In genomic region chr10:102421645-102422585, GRCh38 we compare ENCODE assay signal across 8 cellular contexts. TPM values are rescaled to one million over a fixed set of nuclear protein-coding genes. Genes with fewer than 3 reads are reported as not detected.
DNase-seq lines count a peak whose midpoint lies in the region; ATAC-seq and TF ChIP-seq lines count a peak whose summit lies in the region.

No MANE protein-coding gene starts in this region.

- peak overlapping the region; percentile 97 for H3K27ac Mint-ChIP-seq in Caco-2 (ENCODE audit: unreplicated experiment)
- no peak overlapping the region for H3K27ac Mint-ChIP-seq in endothelial cell (ENCODE audit: unreplicated experiment)
- H3K27ac Mint-ChIP-seq in naive thymus-derived CD4-positive, alpha-beta T cell: peak overlapping the region; percentile 32 to 97 (median 94)

- no peaks in the 10 kb centered on the region for H3K9me3 ChIP-seq in Caco-2
- no peaks in the 10 kb centered on the region for H3K9me3 ChIP-seq in SJCRH30 (replicated peaks)
- H3K9me3 ChIP-seq in naive thymus-derived CD4-positive, alpha-beta T cell (ENCODE audit: control insufficient read depth in 2 of 3, low read length in 3 of 3): no peaks in the 10 kb centered on the region

- POLR2A ChIA-PET in Caco-2 (lab: Charles Lee): interaction anchor here (0.6 to 2.7 kb wide), 3 partner anchors 10 to 57 kb away, joined by 3 to 20 read pairs (median 8); partner anchors contain the start of gene CUEDC2
- POLR2A ChIA-PET in HEK293T (lab: Yijun Ruan, JAX): interaction anchor here (0.7 to 5.8 kb wide), 7 partner anchors 10 to 40 kb away, joined by 3 to 75 read pairs (median 17); partner anchors contain the start of genes C10orf95, CUEDC2 and NFKB2
- POLR2A ChIA-PET in naive thymus-derived CD4-positive, alpha-beta T cell (lab: Charles Lee): interaction anchor here (0.6 to 6.3 kb wide), 12 partner anchors 11 to 581 kb away, joined by 3 to 133 read pairs (median 10); partner anchors contain the start of genes C10orf95, CUEDC2, GBF1 and NFKB2

- no peaks in the 10 kb centered on the region for H3K27me3 Mint-ChIP-seq in Caco-2 (ENCODE audit: insufficient read depth, unreplicated experiment)
- H3K27me3 Mint-ChIP-seq in endothelial cell (ENCODE audit: unreplicated experiment): peaks cover 26% of the 10 kb centered on the region
- H3K27me3 Mint-ChIP-seq in naive thymus-derived CD4-positive, alpha-beta T cell: peaks cover 12 to 23% (median 15%) of the 10 kb centered on the region in 5 donors

- peak overlapping the region; percentile 83 for H3K4me3 ChIP-seq in Caco-2 (ENCODE audit: low read depth, low read length)
- H3K4me3 ChIP-seq in SJCRH30: peak overlapping the region; percentile 71
- H3K4me3 ChIP-seq in naive thymus-derived CD4-positive, alpha-beta T cell (ENCODE audit: low read length): peak overlapping the region; percentile 93

- ATAC-seq in naive thymus-derived CD4-positive, alpha-beta T cell: no peak
- ATAC-seq in HG03521 (IDR thresholded peaks at IDR 0.05; ENCODE audit: unreplicated experiment): no peak

- H3K36me3 Mint-ChIP-seq in Caco-2 (ENCODE audit: insufficient read depth, unreplicated experiment) (peaks cover 33% of the 10 kb centered on the region), endothelial cell (ENCODE audit: low read depth, unreplicated experiment) (peaks cover 11% of the 10 kb centered on the region)
- H3K36me3 Mint-ChIP-seq in naive thymus-derived CD4-positive, alpha-beta T cell: peaks cover 0 to 7% (median 0%) of the 10 kb centered on the region in 5 donors

- H3K4me1 ChIP-seq in Caco-2 (peaks cover 9% of the 10 kb centered on the region; the same call in 1 of the 2 replicates), SJCRH30 (no peaks in the 10 kb centered on the region; the same call in 1 of the 2 replicates)
- H3K4me1 ChIP-seq in naive thymus-derived CD4-positive, alpha-beta T cell (ENCODE audit: control insufficient read depth in 2 of 2, insufficient read depth in 2 of 2, low read length in 2 of 2): peaks cover 26 to 33% of the 10 kb centered on the region in 2 donors

- intact Hi-C loops in Caco-2 (cut with micrococcal nuclease; ENCODE audit: unreplicated experiment): loop anchor here (1.0 to 5.0 kb wide), 5 partner anchors 10 to 160 kb away; partner anchors contain the start of gene CUEDC2
- intact Hi-C loops in naive thymus-derived CD4-positive, alpha-beta T cell (cut with micrococcal nuclease): loop anchor here (1.0 to 2.0 kb wide), 16 partner anchors 10 to 290 kb away; partner anchors contain the start of genes ACTR1A (in 2 of the 2), CUEDC2 (in 2 of the 2), NOLC1 (in 2 of the 2) and GBF1 (in 1 of the 2)

- BruUV-seq in Caco-2 (replicated peaks; lab: Mats Ljungman, UMichigan): TSS peak; percentile 42

- peak in 1 of 2 experiments; percentile 54 for DNase-seq in Caco-2
- no peak for DNase-seq in HEK293T (ENCODE audit: extremely low spot score)
- DNase-seq in SJCRH30: no peak
- DNase-seq in endothelial cell (ENCODE audit: low spot score): no peak
- DNase-seq in naive thymus-derived CD4-positive, alpha-beta T cell: peak in 1 of 9 donors; percentile 41
- no peak for DNase-seq in NCI-H2171 treated with DMSO at 0.1 percent for 48 hours (lab: John Stamatoyannopoulos, UW)
- DNase-seq in GF-D8 (lab: John Stamatoyannopoulos, UW): no peak

- CTCF ChIA-PET in Caco-2 (lab: Charles Lee) (interaction anchor here (0.9 to 5.3 kb wide), 14 partner anchors 10 to 252 kb away, joined by 3 to 37 read pairs (median 6); partner anchors contain the start of genes CUEDC2, ELOVL3 and NFKB2), HEK293T (lab: Yijun Ruan, JAX) (interaction anchor here (0.6 to 4.0 kb wide), 7 partner anchors 10 to 264 kb away, joined by 3 to 14 read pairs (median 3); partner anchors contain the start of gene CUEDC2)
- CTCF ChIA-PET in naive thymus-derived CD4-positive, alpha-beta T cell (lab: Charles Lee): interaction anchor here (1.0 to 5.3 kb wide), 12 partner anchors 10 to 83 kb away, joined by 3 to 40 read pairs (median 4); partner anchors contain the start of genes CUEDC2 and NFKB2

- H3K36me3 ChIP-seq in Caco-2 (ENCODE audit: control insufficient read depth, insufficient read depth, low read length): 0 out of 2 replicates have a peak, but pooled peaks cover 1% of the 10 kb centered on the region
- H3K36me3 ChIP-seq in SJCRH30: no peaks in the 10 kb centered on the region
- peaks cover 0 to 24% (median 0%) of the 10 kb centered on the region in 3 experiments for H3K36me3 ChIP-seq in naive thymus-derived CD4-positive, alpha-beta T cell (ENCODE audit: control insufficient read depth in 2 of 3, insufficient read depth in 3 of 3, low read length in 3 of 3)

- H3K4me3 Mint-ChIP-seq in Caco-2 (ENCODE audit: unreplicated experiment) (peak overlapping the region; percentile 99), endothelial cell (ENCODE audit: unreplicated experiment) (peak overlapping the region; percentile 96)
- peak overlapping the region; percentile 94 to 99 (median 98) for H3K4me3 Mint-ChIP-seq in naive thymus-derived CD4-positive, alpha-beta T cell

- H3K4me1 Mint-ChIP-seq in Caco-2 (ENCODE audit: low read depth, unreplicated experiment) (peaks cover 7% of the 10 kb centered on the region), endothelial cell (ENCODE audit: unreplicated experiment) (peaks cover 17% of the 10 kb centered on the region)
- H3K4me1 Mint-ChIP-seq in naive thymus-derived CD4-positive, alpha-beta T cell: peaks cover 17 to 46% (median 38%) of the 10 kb centered on the region in 7 donors

- TF ChIP-seq CTCF in Caco-2 (IDR thresholded peaks at IDR 0.05; ENCODE audit: insufficient read depth in 1 of 2, low read depth in 1 of 2, low read length in 1 of 2, severe bottlenecking in 1 of 2, unreplicated experiment in 1 of 2) (no peak), endothelial cell (IDR thresholded peaks at IDR 0.05; ENCODE audit: unreplicated experiment) (no peak)

- peak overlapping the region; percentile 39; the same call in 1 of the 2 replicates for H3K27ac ChIP-seq in SJCRH30
- peak overlapping the region; percentile 75 for H3K27ac ChIP-seq in naive thymus-derived CD4-positive, alpha-beta T cell (ENCODE audit: low read depth, low read length)

- no peaks in the 10 kb centered on the region for H3K27me3 ChIP-seq in Caco-2 (replicated peaks; ENCODE audit: control insufficient read depth, insufficient read depth, low read length)
- no peaks in the 10 kb centered on the region for H3K27me3 ChIP-seq in SJCRH30
- H3K27me3 ChIP-seq in naive thymus-derived CD4-positive, alpha-beta T cell (ENCODE audit: control insufficient read depth in 2 of 2, insufficient read depth in 2 of 2, low read length in 2 of 2): no peaks in the 10 kb centered on the region

- H3K9me3 Mint-ChIP-seq in Caco-2 (ENCODE audit: unreplicated experiment) (no peaks in the 10 kb centered on the region), endothelial cell (ENCODE audit: unreplicated experiment) (no peaks in the 10 kb centered on the region)
- H3K9me3 Mint-ChIP-seq in naive thymus-derived CD4-positive, alpha-beta T cell: peaks cover 0 to 9% (median 0%) of the 10 kb centered on the region in 11 donors

TF ChIP-seq in HEK293T, 16 proteins besides CTCF, POLR2A, EP300 and RAD21:
- TF ChIP-seq FOXA1 (IDR thresholded peaks at IDR 0.05): no peak
- peak; percentile 18; the same call in 1 of the 2 replicates for TF ChIP-seq L3MBTL2 (conservative IDR thresholded peaks at IDR 0.05)

RNA-seq across cellular contexts. Expression of gene FBXL15, which starts 1.3 kb away (rescaled TPM):
- total RNA-seq in Caco-2 (2022) (7.9 and 8.6 TPM in 2 replicates), endothelial cell (ENCODE audit: unreplicated experiment) (8.7 TPM)
- 5.8 and 6.1 TPM in 2 replicates for total RNA-seq in SJCRH30 (2014; rRNA removed; shearing (Covaris generic))
- total RNA-seq in naive thymus-derived CD4-positive, alpha-beta T cell: 10 to 100 TPM; 10.8 to 21.0 (median 14.1) TPM
- 10 to 100 TPM; 26.7 to 40.4 TPM for polyA plus RNA-seq in naive thymus-derived CD4-positive, alpha-beta T cell

RNA-seq across cellular contexts. Expression of gene PSD, which starts 3.3 kb away (rescaled TPM):
- total RNA-seq in Caco-2 (2022) (2.8 and 3.8 TPM in 2 replicates), endothelial cell (ENCODE audit: unreplicated experiment) (0.31 TPM)
- 0.18 and 0.26 TPM in 2 replicates for total RNA-seq in SJCRH30 (2014; rRNA removed; shearing (Covaris generic))
- total RNA-seq in naive thymus-derived CD4-positive, alpha-beta T cell: 10 to 100 TPM in 3 of 5 experiments, 1 to 10 TPM in 2; 3.5 to 16.9 (median 11.2) TPM
- polyA plus RNA-seq in naive thymus-derived CD4-positive, alpha-beta T cell: 1 to 10 TPM; 3.9 to 4.5 TPM

RNA-seq across cellular contexts. Expression of gene CUEDC2, which starts 10.5 kb away (rescaled TPM):
- 32.1 and 32.6 TPM in 2 replicates for total RNA-seq in Caco-2 (2022)
- total RNA-seq in SJCRH30 (2014; rRNA removed; shearing (Covaris generic)): 94.8 and 101 TPM in 2 replicates
- 72.9 TPM for total RNA-seq in endothelial cell (ENCODE audit: unreplicated experiment)
- 10 to 100 TPM; 27.0 to 69.0 (median 31.9) TPM for total RNA-seq in naive thymus-derived CD4-positive, alpha-beta T cell
- 10 to 100 TPM; 60.1 to 67.2 TPM for polyA plus RNA-seq in naive thymus-derived CD4-positive, alpha-beta T cell

RNA-seq across cellular contexts. Expression of gene NFKB2, which starts 26.4 kb away (rescaled TPM):
- total RNA-seq in Caco-2 (2022) (35.1 and 36.5 TPM in 2 replicates), endothelial cell (ENCODE audit: unreplicated experiment) (14.2 TPM)
- total RNA-seq in SJCRH30 (2014; rRNA removed; shearing (Covaris generic)): 25.3 and 25.6 TPM in 2 replicates
- total RNA-seq in naive thymus-derived CD4-positive, alpha-beta T cell: 100 to 1,000 TPM; 146 to 271 (median 222) TPM
- polyA plus RNA-seq in naive thymus-derived CD4-positive, alpha-beta T cell: 10 to 100 TPM in 1 of 2 donors, 1 to 10 TPM in 1; 8.7 to 13.1 TPM

RNA-seq across cellular contexts. Expression of gene C10orf95, which starts 29.4 kb away (rescaled TPM):
- total RNA-seq in Caco-2 (2022) (0.82 and 0.86 TPM in 2 replicates), endothelial cell (ENCODE audit: unreplicated experiment) (0.18 TPM)
- total RNA-seq in SJCRH30 (2014; rRNA removed; shearing (Covaris generic)): 0.08 and 0.15 TPM in 2 replicates
- under 1 TPM in 4 of 5 experiments, not detected in 1; 0.19 to 0.78 (median 0.51) TPM for total RNA-seq in naive thymus-derived CD4-positive, alpha-beta T cell
- under 1 TPM; 0.32 to 0.41 TPM for polyA plus RNA-seq in naive thymus-derived CD4-positive, alpha-beta T cell
